In genomic region chr5:75734913-75735789, GRCh38 we compare ENCODE assay signal across 9 cellular contexts. TPM values are rescaled to one million over a fixed set of nuclear protein-coding genes. Genes with fewer than 3 reads are reported as not detected.
A peak's percentile ranks its signal among the peaks of the same experiment; 100 is the strongest.
DNase-seq lines count a peak whose midpoint lies in the region; ATAC-seq and TF ChIP-seq lines count a peak whose summit lies in the region.
"Had no signal": no experiment of that assay in that cellular context is flagged by ENCODE, and none has a peak within 500 bp of the region (broad histone marks: within the 10 kb centered on the region; RNA-seq: fewer than 3 reads in every experiment).

No MANE protein-coding gene starts in this region.

- DNase-seq in C1 segment of cervical spinal cord (lab: John Stamatoyannopoulos, UW) = peak in 9 of 14 donors; percentile 3 to 48 (median 31)
- peak; percentile 54 for DNase-seq in GM12865 (ENCODE audit: low read depth)
- DNase-seq in NCI-H69 (lab: John Stamatoyannopoulos, UW) = peak; percentile 49
- DNase-seq in central memory CD4-positive, alpha-beta T cell = peak; percentile 2
- peak; percentile 18 for DNase-seq in mesenchymal stem cell
- no peak for DNase-seq in NCI-H2029 (lab: John Stamatoyannopoulos, UW)

- H2AK5ac ChIP-seq in mesenchymal stem cell (ENCODE audit: low read length, severe bottlenecking) = no peak overlapping the region

- no peak overlapping the region for H2BK15ac ChIP-seq in mesenchymal stem cell (ENCODE audit: low read depth, poor library complexity, severe bottlenecking)

- no peak overlapping the region for H4K91ac ChIP-seq in mesenchymal stem cell (ENCODE audit: low read length)

- H3K4me3 ChIP-seq in GM12865 (ENCODE audit: low read depth, low read length) (no peak overlapping the region), mesenchymal stem cell (ENCODE audit: insufficient read depth in 1 of 2, low read depth in 1 of 2, low read length in 2 of 2) (no peak overlapping the region)

- no peak overlapping the region for H2BK12ac ChIP-seq in mesenchymal stem cell (ENCODE audit: low read length in 2 of 2)

- no peaks in the 10 kb centered on the region for H3K4me1 ChIP-seq in mesenchymal stem cell (ENCODE audit: control insufficient read depth, insufficient read depth, low read depth, low read length)

- no peak overlapping the region for H3K18ac ChIP-seq in mesenchymal stem cell (ENCODE audit: low read depth in 1 of 2, low read length in 2 of 2)

- H3K9ac ChIP-seq in mesenchymal stem cell (ENCODE audit: low read length) = no peak overlapping the region

- no peak for ATAC-seq in GM18505 (IDR thresholded peaks at IDR 0.05; ENCODE audit: unreplicated experiment)
- ATAC-seq in HG03097 (IDR thresholded peaks at IDR 0.05; ENCODE audit: low FRiP score, unreplicated experiment) = no peak
- ATAC-seq: naive thymus-derived CD8-positive, alpha-beta T cell had no signal

- TF ChIP-seq POLR2A in GM18505 (IDR thresholded peaks at IDR 0.05; ENCODE audit: borderline replicate concordance, extremely low read depth, insufficient read depth, insufficient read length) = no peak

- H3K79me1 ChIP-seq in mesenchymal stem cell (replicated peaks; ENCODE audit: low read length, poor library complexity, severe bottlenecking) = no peaks in the 10 kb centered on the region

- peaks cover 0 to 9% of the 10 kb centered on the region in 2 experiments for H3K27me3 ChIP-seq in mesenchymal stem cell (ENCODE audit: control insufficient read depth in 1 of 2, insufficient read depth in 1 of 2, low read length in 2 of 2)

- H2BK120ac ChIP-seq in mesenchymal stem cell (ENCODE audit: low read depth, low read length) = no peak overlapping the region

- no peak overlapping the region for H3K14ac ChIP-seq in mesenchymal stem cell (ENCODE audit: low read length in 2 of 2)

- H3K23ac ChIP-seq in mesenchymal stem cell (ENCODE audit: low read length in 2 of 2) = no peak overlapping the region

- H3K9me3 ChIP-seq in mesenchymal stem cell (ENCODE audit: control insufficient read depth, low read length) = no peaks in the 10 kb centered on the region

- H3K36me3 ChIP-seq in mesenchymal stem cell (ENCODE audit: control insufficient read depth in 1 of 2, insufficient read depth in 2 of 2, low read depth in 1 of 2, low read length in 2 of 2) = no peaks in the 10 kb centered on the region

- H3K27ac ChIP-seq in mesenchymal stem cell (ENCODE audit: low read length, poor library complexity, severe bottlenecking) = no peak overlapping the region

- TF ChIP-seq CTCF in GM12865 (IDR thresholded peaks at IDR 0.05; ENCODE audit: insufficient read depth, low read depth, low read length, missing control alignments) = peak; percentile 54

- H2AFZ ChIP-seq in mesenchymal stem cell (ENCODE audit: low read depth, low read length) = no peak overlapping the region

- 65% methylated on average over 5 of the region's 6 CpGs for WGBS in mesenchymal stem cell

- no peak overlapping the region for H4K8ac ChIP-seq in mesenchymal stem cell (ENCODE audit: low read length)

- no peak overlapping the region for H3K4me2 ChIP-seq in mesenchymal stem cell (ENCODE audit: low read length, poor library complexity, severe bottlenecking)

- H2BK5ac ChIP-seq in mesenchymal stem cell (ENCODE audit: low read depth, low read length, poor library complexity, severe bottlenecking) = no peak overlapping the region

- no peak overlapping the region for H3K4ac ChIP-seq in mesenchymal stem cell (ENCODE audit: low read depth in 1 of 2, low read length in 2 of 2)

RNA-seq across cellular contexts. Expression of gene POC5, which starts 17.9 kb away (rescaled TPM):
- polyA plus RNA-seq in mesenchymal stem cell (2013, experiment 1 of 2) = 5.9 TPM
- polyA plus RNA-seq in mesenchymal stem cell (2013, experiment 2 of 2) = 6.1 TPM
